ENCODE assay signal across 15 cellular contexts in the genomic region with DNA sequence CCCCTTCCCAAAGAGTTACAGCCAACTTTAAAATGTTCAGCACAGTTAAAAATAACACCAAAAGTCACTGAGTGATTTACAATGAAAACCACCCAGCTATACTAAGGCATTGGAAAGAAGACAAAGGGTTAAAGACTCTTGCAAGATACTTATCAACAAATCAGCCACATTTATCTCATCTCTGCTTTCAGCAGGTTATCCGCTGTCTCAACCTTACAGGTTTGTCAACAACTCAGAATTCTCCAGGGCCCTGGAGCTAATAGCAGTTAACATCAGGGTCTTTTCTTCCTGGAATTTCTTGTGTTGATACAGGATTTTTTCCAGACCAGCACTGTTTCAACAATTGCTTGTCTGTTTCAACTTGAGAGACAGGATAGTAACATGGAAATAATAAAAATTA. TPM values are rescaled to one million over a fixed set of nuclear protein-coding genes. Genes with fewer than 3 reads are reported as not detected.
A peak's percentile ranks its signal among the peaks of the same experiment; 100 is the strongest.
DNase-seq lines count a peak whose midpoint lies in the region; TF ChIP-seq lines count a peak whose summit lies in the region.
"Had no signal": no experiment of that assay in that cellular context is flagged by ENCODE, and none has a peak within 500 bp of the region (broad histone marks: within the 10 kb centered on the region; RNA-seq: fewer than 3 reads in every experiment).

No MANE protein-coding gene starts in this region.

- no peak for DNase-seq in colonic mucosa
- DNase-seq in activated CD8-positive, alpha-beta memory T cell treated with anti-CD3 and anti-CD28 coated beads, Interleukin-2, amount 50 U/mL, for 4 hours = no peak
- DNase-seq in BE2C = no peak
- no peak for DNase-seq in NCI-H345 (lab: John Stamatoyannopoulos, UW)
- no peak for DNase-seq in GM20000 (ENCODE audit: low spot score)
- DNase-seq: activated gamma-delta T cell treated with Interleukin-2 at 50 U/mL for 16 hours, AML-193, DMS153, GM23248, NCI-H2081, SJCRH30, testis had no signal

- peaks cover 76% of the 10 kb centered on the region for H3K79me2 ChIP-seq in KMS-11 (ENCODE audit: insufficient read depth, low read depth)

- H3K27ac ChIP-seq in KMS-11 = no peak overlapping the region
- H3K27ac ChIP-seq in colonic mucosa = peak overlapping the region; percentile 8
- H3K27ac ChIP-seq in mucosa of rectum (ENCODE audit: low read depth in 2 of 2, low read length in 2 of 2) = peak overlapping the region in 1 of 2 donors; percentile 36
- H3K27ac ChIP-seq: GM23248, SJCRH30 had no signal

- H3K4me3 ChIP-seq in KMS-11 (IDR thresholded peaks at IDR 0.05; ENCODE audit: insufficient read depth, low read depth, low read length) (no peak overlapping the region), colonic mucosa (peak overlapping the region; percentile 1), mucosa of rectum (ENCODE audit: low read length in 2 of 2) (peak overlapping the region; percentile 45 to 76), BE2C (ENCODE audit: low read depth, low read length) (no peak overlapping the region)
- H3K4me3 ChIP-seq: GM23248, SJCRH30, testis had no signal

- H3K9ac ChIP-seq in ES-I3 (ENCODE audit: low read depth, low read length) = peak overlapping the region; percentile 32
- no peak overlapping the region for H3K9ac ChIP-seq in KMS-11
- H3K9ac ChIP-seq in colonic mucosa (ENCODE audit: low read depth in 2 of 2, low read length in 2 of 2) = peak overlapping the region in 1 of 2 donors; percentile 76
- H3K9ac ChIP-seq in mucosa of rectum (ENCODE audit: low read depth in 1 of 2, low read length in 2 of 2) = no peak overlapping the region
- H3K9ac ChIP-seq: GM23248 had no signal

- H2AFZ ChIP-seq in KMS-11 (ENCODE audit: low read depth) = no peak overlapping the region
- H2AFZ ChIP-seq: GM23248 had no signal

- TF ChIP-seq CTCF in KMS-11 (conservative IDR thresholded peaks at IDR 0.05; ENCODE audit: low read depth, low read length) = no peak
- TF ChIP-seq CTCF in colonic mucosa (IDR thresholded peaks at IDR 0.05) = no peak
- no peak for TF ChIP-seq CTCF in BE2C (IDR thresholded peaks at IDR 0.05; ENCODE audit: low read depth, low read length)
- no peak for TF ChIP-seq CTCF in GM20000 (IDR thresholded peaks at IDR 0.05; ENCODE audit: extremely low read depth, missing control alignments)

- H4K20me1 ChIP-seq in KMS-11 (ENCODE audit: insufficient read depth) = no peaks in the 10 kb centered on the region

- H3K4me1 ChIP-seq in ES-I3 (ENCODE audit: insufficient read depth, low read length) (peaks cover 40% of the 10 kb centered on the region), KMS-11 (ENCODE audit: low read depth, poor library complexity, severe bottlenecking) (peaks cover 83% of the 10 kb centered on the region), colonic mucosa (peaks cover 4% of the 10 kb centered on the region), mucosa of rectum (ENCODE audit: control insufficient read depth in 2 of 2, insufficient read depth in 2 of 2, low read length in 2 of 2) (peaks cover 9 to 24% of the 10 kb centered on the region in 2 donors), BE2C (no peaks in the 10 kb centered on the region)
- H3K4me1 ChIP-seq: SJCRH30 had no signal

- H3K9me3 ChIP-seq in ES-I3 (ENCODE audit: control insufficient read depth, insufficient read depth, low read length) (no peaks in the 10 kb centered on the region), colonic mucosa (no peaks in the 10 kb centered on the region), mucosa of rectum (ENCODE audit: control insufficient read depth in 2 of 2, low read length in 2 of 2) (no peaks in the 10 kb centered on the region), BE2C (no peaks in the 10 kb centered on the region)
- H3K9me3 ChIP-seq: SJCRH30, testis had no signal

- H3K27me3 ChIP-seq in KMS-11 (ENCODE audit: insufficient read depth, low read depth) (no peaks in the 10 kb centered on the region), colonic mucosa (no peaks in the 10 kb centered on the region), mucosa of rectum (ENCODE audit: control insufficient read depth in 2 of 2, insufficient read depth in 2 of 2, low read length in 2 of 2) (peaks cover 0 to 3% of the 10 kb centered on the region in 2 donors), BE2C (peaks cover 10% of the 10 kb centered on the region)
- H3K27me3 ChIP-seq: SJCRH30, testis had no signal

- H3K36me3 ChIP-seq in ES-I3 (ENCODE audit: insufficient read depth, low read length) = no peaks in the 10 kb centered on the region
- no peaks in the 10 kb centered on the region for H3K36me3 ChIP-seq in KMS-11 (ENCODE audit: insufficient read depth)
- no peaks in the 10 kb centered on the region for H3K36me3 ChIP-seq in colonic mucosa
- H3K36me3 ChIP-seq in mucosa of rectum (ENCODE audit: control insufficient read depth in 2 of 2, insufficient read depth in 2 of 2, low read length in 2 of 2) = no peaks in the 10 kb centered on the region
- no peaks in the 10 kb centered on the region for H3K36me3 ChIP-seq in BE2C
- H3K36me3 ChIP-seq: SJCRH30 had no signal

- peak overlapping the region; percentile 25 for H3K4me2 ChIP-seq in KMS-11

- intact Hi-C loops in colonic mucosa (cut with DNase I) = no loop called here

RNA-seq across cellular contexts. Expression of gene PKP2, which starts 3.6 kb away (rescaled TPM):
- 100 to 1,000 TPM; 130 to 187 TPM for total RNA-seq in colonic mucosa
- not detected for polyA plus RNA-seq in BE2C (2012; ENCODE audit: insufficient read depth, insufficient read length, low read depth)

Comparison
In these comparisons a context has a peak if more than half of its experiments do, and no peak if none do; other contexts are left out.
1. H3K4me3 ChIP-seq: peak in colonic mucosa (single experiment) and mucosa of rectum (2 of 2); none in KMS-11 (single experiment) and BE2C (single experiment).